In genomic region chr20:10762216-10762615, GRCh38 we compare ENCODE assay signal across 12 cellular contexts.
"Had no signal": no experiment of that assay in that cellular context is flagged by ENCODE, and none has a peak within 500 bp of the region (broad histone marks: within the 10 kb centered on the region; RNA-seq: fewer than 3 reads in every experiment).

No MANE protein-coding gene starts in this region.

- H3K4me3 ChIP-seq: lower lobe of right lung, right atrium auricular region, transverse colon had no signal

- H3K9me3 ChIP-seq: lower lobe of right lung, neutrophil, right atrium auricular region, transverse colon had no signal

- H3K27ac ChIP-seq: lower lobe of right lung, neutrophil, transverse colon had no signal

- H3K27me3 ChIP-seq: neutrophil, right atrium auricular region, transverse colon had no signal

- H3K4me1 ChIP-seq: lower lobe of right lung, right atrium auricular region, transverse colon had no signal

- H3K36me3 ChIP-seq: lower lobe of right lung, neutrophil, right atrium auricular region, transverse colon had no signal

- ATAC-seq: activated naive CD8-positive, alpha-beta T cell treated with anti-CD3 and anti-CD28 coated beads, Interleukin-2, amount 50 U/mL, for 24 hours; effector memory CD8-positive, alpha-beta T cell; stimulated activated memory B cell treated with anti-CD40 and anti-IgM and Interleukin-4, amounts not matched to agents 10 μg/mL and 1 μg/mL and 100 μg/mL, for 72 hours had no signal

- DNase-seq: activated CD4-positive, alpha-beta memory T cell treated with anti-CD3 and anti-CD28 coated beads for 36 hours; activated naive CD8-positive, alpha-beta T cell treated with anti-CD3 and anti-CD28 coated beads, Interleukin-2, amount 50 U/mL, for 24 hours; caudate nucleus; effector memory CD8-positive, alpha-beta T cell; hypothalamus; lower lobe of right lung; midbrain; T-helper 9 cell; transverse colon had no signal
